ENCODE assay signal across 10 cellular contexts in genomic region chr12:6233121-6233971, GRCh38.
DNase-seq lines count a peak whose midpoint lies in the region; ATAC-seq, FAIRE-seq and TF ChIP-seq lines count a peak whose summit lies in the region.
"Had no signal": no experiment of that assay in that cellular context is flagged by ENCODE, and none has a peak within 500 bp of the region (broad histone marks: within the 10 kb centered on the region; RNA-seq: fewer than 3 reads in every experiment).

No MANE protein-coding gene starts in this region.

- DNase-seq in NB4 (ENCODE audit: low read depth): peak; percentile 72
- no peak for DNase-seq in coronary artery (ENCODE audit: low spot score)
- peak; percentile 82 for DNase-seq in medulla oblongata (ENCODE audit: extremely low spot score)
- peak; percentile 73 for DNase-seq in superior temporal gyrus (ENCODE audit: extremely low spot score)
- no peak for DNase-seq in RCC 7860 (ENCODE audit: low spot score)
- DNase-seq in cortex of kidney (lab: John Stamatoyannopoulos, UW): no peak
- DNase-seq: activated effector memory CD4-positive, alpha-beta T cell treated with Interleukin-2 at 50 U/mL for 16 hours; T-cell had no signal

- H3K4me3 ChIP-seq in NB4 (ENCODE audit: low read depth, low read length): no peak overlapping the region
- H3K4me3 ChIP-seq in coronary artery: no peak overlapping the region

- peak overlapping the region; percentile 85 to 92 for H3K27ac ChIP-seq in coronary artery

- no peak for FAIRE-seq in RCC 7860 (lab: Jason Lieb, UNC)
- FAIRE-seq: frontal cortex had no signal

- no peak for TF ChIP-seq POLR2A in NB4 (IDR thresholded peaks at IDR 0.05; ENCODE audit: extremely low read depth, insufficient read length)

- no peak for ATAC-seq in GM21737 (IDR thresholded peaks at IDR 0.05; ENCODE audit: unreplicated experiment)
- ATAC-seq: T-cell had no signal

- no peak for TF ChIP-seq CTCF in NB4 (IDR thresholded peaks at IDR 0.05; ENCODE audit: low read depth, low read length)
- no peak for TF ChIP-seq CTCF in coronary artery (IDR thresholded peaks at IDR 0.05)

Comparison
In these comparisons a context has a peak if more than half of its experiments do, and no peak if none do; other contexts are left out.
1. DNase-seq: peak in NB4 (single experiment), medulla oblongata (single experiment) and superior temporal gyrus (single experiment); none in coronary artery (single experiment), RCC 7860 (single experiment) and cortex of kidney (single experiment).